In the genomic region with DNA sequence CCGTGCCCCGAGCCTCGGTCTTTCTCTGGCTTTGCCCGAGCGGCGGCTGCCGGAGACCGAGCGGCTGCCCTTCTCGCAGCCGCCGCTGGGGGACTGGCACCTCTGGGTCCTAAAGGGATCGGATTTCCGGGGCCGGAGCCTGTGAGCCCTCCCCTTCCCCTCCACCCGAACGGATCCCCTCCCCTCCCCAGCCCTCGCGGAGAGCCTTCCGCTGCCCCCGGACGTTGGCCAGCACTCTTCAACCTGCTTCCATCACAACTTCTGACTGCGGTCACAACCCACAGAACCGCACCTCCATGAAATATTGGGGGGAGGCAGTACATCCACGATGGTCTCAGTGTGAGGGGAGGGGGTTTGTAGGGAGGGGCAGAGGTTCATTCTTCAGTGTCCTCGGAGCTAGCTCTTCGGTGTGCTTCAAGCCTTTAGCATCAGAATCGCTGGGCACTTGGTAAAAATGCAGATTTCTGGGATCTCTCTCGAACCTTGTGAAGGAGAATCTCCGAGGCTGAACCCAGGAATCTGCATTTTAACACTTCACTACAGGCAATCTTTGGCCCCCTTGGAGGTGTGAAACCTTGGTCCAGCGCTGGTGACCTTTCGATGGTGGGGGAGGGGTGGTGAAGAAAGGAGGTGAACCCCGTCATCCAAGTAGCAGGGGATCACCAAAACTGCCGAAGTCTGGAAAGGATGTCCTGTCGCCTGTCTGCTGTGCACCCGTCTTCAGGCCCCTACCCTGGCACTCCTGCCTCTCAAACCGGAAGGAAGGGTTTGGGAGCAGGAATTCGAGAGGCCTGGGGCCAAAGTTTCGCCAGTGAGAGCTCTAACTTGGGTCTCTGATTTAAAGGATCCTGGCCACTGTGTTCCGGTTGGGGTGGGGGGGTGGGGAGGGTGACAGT, we compare ENCODE assay signal across 1 cellular context.
TF ChIP-seq lines count a peak whose summit lies in the region.

No MANE protein-coding gene starts in this region.

TF ChIP-seq in endothelial cell of umbilical vein, 7 proteins besides CTCF, POLR2A, EP300 and RAD21:
- TF ChIP-seq GATA2 (IDR thresholded peaks at IDR 0.05; ENCODE audit: insufficient read depth, insufficient read length, low read depth, low read length) (no peak), FOS (IDR thresholded peaks at IDR 0.05; ENCODE audit: borderline replicate concordance, insufficient read depth, low read length) (no peak), POLR2AphosphoS5 (IDR thresholded peaks at IDR 0.05; ENCODE audit: insufficient read depth, low read depth, low read length) (peak; percentile 72), JUN (IDR thresholded peaks at IDR 0.05; ENCODE audit: borderline replicate concordance, insufficient read depth, insufficient read length, low read depth) (no peak)
- TF ChIP-seq, protein P1, sequence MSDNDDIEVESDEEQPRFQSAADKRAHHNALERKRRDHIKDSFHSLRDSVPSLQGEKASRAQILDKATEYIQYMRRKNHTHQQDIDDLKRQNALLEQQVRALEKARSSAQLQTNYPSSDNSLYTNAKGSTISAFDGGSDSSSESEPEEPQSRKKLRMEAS (IDR thresholded peaks at IDR 0.05; ENCODE audit: insufficient read depth, insufficient read length): no peak
